In the genomic region with DNA sequence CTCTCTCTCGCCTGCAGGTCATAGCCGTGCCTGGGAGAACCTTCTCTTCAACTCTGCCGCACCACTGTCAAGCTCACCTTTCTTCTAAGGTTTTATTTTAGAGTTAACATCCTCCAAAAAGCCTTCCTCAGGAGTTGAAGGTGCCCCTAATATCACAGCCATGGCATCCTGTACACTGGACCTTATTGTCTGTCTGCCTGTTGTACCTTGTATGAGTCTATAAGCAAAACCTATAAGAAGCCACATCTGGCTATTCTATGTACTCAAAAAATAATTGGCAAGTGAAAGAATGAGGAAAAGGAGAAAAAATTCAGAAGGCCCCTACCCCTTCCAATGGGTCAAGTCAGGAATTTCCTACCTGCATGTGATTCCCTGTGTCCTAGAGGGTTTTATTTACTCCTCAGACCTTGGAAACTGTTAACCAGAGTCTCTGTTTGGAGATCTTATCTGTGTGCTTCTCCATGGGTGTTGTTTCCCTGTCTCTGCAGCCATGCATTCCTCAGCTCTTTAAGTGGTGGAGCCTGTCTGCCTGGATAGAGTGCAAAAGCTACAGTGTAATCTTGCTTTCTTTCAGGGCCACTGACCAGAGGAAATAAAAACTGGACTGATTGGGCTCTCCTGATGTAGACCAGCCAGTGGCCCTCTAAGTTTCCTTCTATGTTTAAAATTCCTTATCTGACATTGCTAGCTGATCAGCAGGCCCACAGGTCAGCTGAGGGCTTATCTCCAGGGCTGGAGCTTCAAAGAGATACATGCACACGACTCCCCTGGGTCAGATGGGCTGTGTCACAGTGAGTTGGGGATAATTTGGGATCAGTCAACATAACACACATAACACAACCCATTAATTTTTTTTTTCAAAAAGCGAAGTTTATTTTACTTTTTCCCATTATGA, we compare ENCODE assay signal across 12 cellular contexts. TPM values are rescaled to one million over a fixed set of nuclear protein-coding genes. Genes with fewer than 3 reads are reported as not detected.
DNase-seq lines count a peak whose midpoint lies in the region; ATAC-seq and TF ChIP-seq lines count a peak whose summit lies in the region.
"Had no signal": no experiment of that assay in that cellular context is flagged by ENCODE, and none has a peak within 500 bp of the region (broad histone marks: within the 10 kb centered on the region; RNA-seq: fewer than 3 reads in every experiment).

No MANE protein-coding gene starts in this region.

- peak overlapping the region; percentile 64 for H4K8ac ChIP-seq in trophoblast cell (ENCODE audit: low read depth, low read length)

- POLR2A ChIA-PET in Panc1 (lab: Charles Lee), result interaction anchor here (0.6 kb wide), 3 partner anchors 127 to 1191 kb away, joined by 3 to 6 read pairs (median 3); no protein-coding TSS in a partner anchor

- in situ Hi-C loops in GM23248 (cut with MboI) (loop anchor here (10.0 kb wide), 1 partner anchor 285 kb away; no protein-coding TSS in a partner anchor), Panc1 (cut with HindIII; ENCODE audit: low pct_unique_long_range_greater_than_20kb, low sequenced_read_pairs) (no loop called here)

- H3K14ac ChIP-seq in trophoblast cell (ENCODE audit: low read length), result peak overlapping the region; percentile 15

- H4K20me1 ChIP-seq in GM23248 (ENCODE audit: insufficient read depth), result no peaks in the 10 kb centered on the region

- H3K36me3 ChIP-seq in GM23248 (ENCODE audit: low read depth), result no peaks in the 10 kb centered on the region
- H3K36me3 ChIP-seq in Panc1 (ENCODE audit: control insufficient read depth, insufficient read depth, low read length), result no peaks in the 10 kb centered on the region
- no peaks in the 10 kb centered on the region for H3K36me3 ChIP-seq in heart left ventricle
- H3K36me3 ChIP-seq in trophoblast cell (ENCODE audit: control insufficient read depth in 1 of 2, insufficient read depth in 2 of 2, low read length in 2 of 2), result no peaks in the 10 kb centered on the region
- H3K36me3 ChIP-seq in suprapubic skin, result no peaks in the 10 kb centered on the region

- H4K12ac ChIP-seq in trophoblast cell (ENCODE audit: low read depth, low read length), result no peak overlapping the region

- H2BK12ac ChIP-seq in trophoblast cell (ENCODE audit: low read length), result peak overlapping the region; percentile 77

- H2AFZ ChIP-seq in GM23248 (peak overlapping the region; percentile 1; the same call in 1 of the 2 replicates), trophoblast cell (ENCODE audit: insufficient read depth, low read length, poor library complexity) (no peak overlapping the region)

- H2BK120ac ChIP-seq in trophoblast cell (ENCODE audit: insufficient read depth, low read length, poor library complexity), result peak overlapping the region; percentile 46

- H3K9ac ChIP-seq in GM23248, result no peak overlapping the region
- H3K9ac ChIP-seq in trophoblast cell (ENCODE audit: low read length), result no peak overlapping the region

- peak overlapping the region; percentile 79 for H4K91ac ChIP-seq in trophoblast cell (ENCODE audit: low read depth, low read length)

- no peaks in the 10 kb centered on the region for H3K9me2 ChIP-seq in GM23248 (ENCODE audit: insufficient read depth)

- no peak overlapping the region for H3K23ac ChIP-seq in trophoblast cell (ENCODE audit: low read length)

- H3K79me2 ChIP-seq in GM23248 (ENCODE audit: insufficient read depth) (no peaks in the 10 kb centered on the region), trophoblast cell (ENCODE audit: control insufficient read depth, insufficient read depth, low read length, poor library complexity) (no peaks in the 10 kb centered on the region)

- no peak overlapping the region for H2AK5ac ChIP-seq in trophoblast cell (ENCODE audit: low read length)

- H3K9me3 ChIP-seq in GM23248 (ENCODE audit: low read depth) (no peaks in the 10 kb centered on the region), Panc1 (ENCODE audit: control insufficient read depth, insufficient read depth, low read depth, low read length) (no peaks in the 10 kb centered on the region), heart left ventricle (no peaks in the 10 kb centered on the region), trophoblast cell (ENCODE audit: insufficient read depth, low read depth, low read length) (no peaks in the 10 kb centered on the region), suprapubic skin (no peaks in the 10 kb centered on the region)

- TF ChIP-seq POLR2A in heart left ventricle (IDR thresholded peaks at IDR 0.05) (no peak), suprapubic skin (IDR thresholded peaks at IDR 0.05) (no peak)

- ATAC-seq in Panc1 (peak; percentile 93), heart left ventricle (peak; percentile 66 to 85 (median 76)), HG03139 (IDR thresholded peaks at IDR 0.05; ENCODE audit: unreplicated experiment) (no peak)

- H3K27ac ChIP-seq in GM23248 (no peak overlapping the region), Panc1 (ENCODE audit: low read length) (peak overlapping the region; percentile 87), heart left ventricle (peak overlapping the region in 6 of 12 donors; percentile 5 to 68 (median 23)), trophoblast cell (ENCODE audit: low read depth, low read length) (peak overlapping the region; percentile 96), suprapubic skin (no peak overlapping the region)

- no peak for TF ChIP-seq CTCF in Panc1 (IDR thresholded peaks at IDR 0.05)
- no peak for TF ChIP-seq CTCF in heart left ventricle (IDR thresholded peaks at IDR 0.05)
- no peak for TF ChIP-seq CTCF in suprapubic skin (IDR thresholded peaks at IDR 0.05)

- no peak for TF ChIP-seq EP300 in suprapubic skin (IDR thresholded peaks at IDR 0.05)

- CTCF ChIA-PET in Panc1 (lab: Charles Lee), result interaction anchor here (0.6 kb wide), 1 partner anchor 33 kb away, joined by 3 read pairs; no protein-coding TSS in a partner anchor

- H3K4me3 ChIP-seq in GM23248, result no peak overlapping the region
- no peak overlapping the region for H3K4me3 ChIP-seq in Panc1 (ENCODE audit: low read depth in 2 of 2, low read length in 2 of 2)
- peak overlapping the region in 1 of 12 donors; percentile 2 for H3K4me3 ChIP-seq in heart left ventricle
- H3K4me3 ChIP-seq in trophoblast cell (ENCODE audit: low read depth, low read length), result no peak overlapping the region
- H3K4me3 ChIP-seq in suprapubic skin, result no peak overlapping the region

- no peak overlapping the region for H3K4me2 ChIP-seq in GM23248 (ENCODE audit: unreplicated experiment)
- peak overlapping the region; percentile 52 for H3K4me2 ChIP-seq in trophoblast cell (ENCODE audit: low read length)

- no peaks in the 10 kb centered on the region for H3K4me1 ChIP-seq in GM23248 (ENCODE audit: insufficient read depth)
- H3K4me1 ChIP-seq in Panc1 (ENCODE audit: control insufficient read depth, insufficient read depth, low read length), result peaks cover 25% of the 10 kb centered on the region
- peaks cover 0 to 23% (median 9%) of the 10 kb centered on the region in 12 donors for H3K4me1 ChIP-seq in heart left ventricle
- peaks cover 7 to 12% of the 10 kb centered on the region in 2 experiments for H3K4me1 ChIP-seq in trophoblast cell (ENCODE audit: control insufficient read depth in 1 of 2, insufficient read depth in 2 of 2, low read length in 2 of 2)
- peaks cover 3% of the 10 kb centered on the region for H3K4me1 ChIP-seq in suprapubic skin

- WGBS in GM23248 (ENCODE audit: low coverage in 1 of 2, low lambda C conversion rate in 2 of 2, missing lambda C conversion rate in 2 of 2), 2 experiments, result 42 to 45% methylated on average over 5 of the region's 5 CpGs
- 55 to 67% (median 66%) methylated on average over 5 of the region's 5 CpGs for WGBS in heart left ventricle, 4 donors
- 100% methylated on average over 1 of the region's 5 CpGs for WGBS in trophoblast cell (ENCODE audit: extremely low coverage, insufficient coverage, insufficient read length)
- WGBS in suprapubic skin, result 68% methylated on average over 5 of the region's 5 CpGs

- intact Hi-C loops in Panc1 (cut with micrococcal nuclease; ENCODE audit: unreplicated experiment) (loop anchor here (5.0 kb wide), 1 partner anchor 292 kb away; no protein-coding TSS in a partner anchor), heart left ventricle (cut with DNase I) (loop anchor here in 2 of 10 donors (5.0 to 10.0 kb wide), 2 partner anchors 43 to 85 kb away; partner anchors contain the start of gene FZD4 (in 1 of the 2))

- DNase-seq in GM23248, result peak; percentile 24
- no peak for DNase-seq in Panc1 (ENCODE audit: low read depth, low spot score)
- DNase-seq in heart left ventricle, result peak in 2 of 5 donors; percentile 20 to 40
- DNase-seq in trophoblast cell, result peak; percentile 92 to 98
- DNase-seq in NOMO-1 (lab: John Stamatoyannopoulos, UW; ENCODE audit: unreplicated experiment in 2 of 2), result no peak
- no peak for DNase-seq in suprapubic skin (ENCODE audit: low spot score in 2 of 2)
- DNase-seq in GOT3 (lab: John Stamatoyannopoulos, UW), result no peak
- DNase-seq: activated CD8-positive, alpha-beta memory T cell treated with anti-CD3 and anti-CD28 coated beads, Interleukin-2, amount 50 U/mL, for 4 hours; DMS 273 treated with DMSO at 0.1 percent for 48 hours; hippocampal formation; NCI-H2029 had no signal

- H3K27me3 ChIP-seq in GM23248 (replicated peaks; ENCODE audit: insufficient read depth) (no peaks in the 10 kb centered on the region), Panc1 (ENCODE audit: control insufficient read depth, insufficient read depth, low read length) (no peaks in the 10 kb centered on the region), heart left ventricle (no peaks in the 10 kb centered on the region), trophoblast cell (ENCODE audit: insufficient read depth, low read length) (no peaks in the 10 kb centered on the region), suprapubic skin (no peaks in the 10 kb centered on the region)

- no TSS peak for BruUV-seq in Panc1 (replicated peaks; lab: Mats Ljungman, UMichigan)

- H3F3A ChIP-seq in GM23248 (ENCODE audit: insufficient read depth), result no peaks in the 10 kb centered on the region

- peak overlapping the region; percentile 62 for H3K18ac ChIP-seq in trophoblast cell (ENCODE audit: low read length)

- peaks cover 9% of the 10 kb centered on the region for H3K79me1 ChIP-seq in trophoblast cell (ENCODE audit: low read length)

- peak overlapping the region; percentile 93 for H2BK5ac ChIP-seq in trophoblast cell (ENCODE audit: low read depth, low read length, poor library complexity)

- no peak overlapping the region for H3K4ac ChIP-seq in trophoblast cell (ENCODE audit: low read depth, low read length)

RNA-seq across cellular contexts. Expression of gene TMEM135, which starts 37.6 kb away (rescaled TPM):
- 8.0 and 11.0 TPM in 2 replicates for total RNA-seq in GM23248 (2014; rRNA removed; shearing (Covaris generic))
- polyA plus RNA-seq in GM23248 (2016; fragmentation: Nextera tagmentation; extraction: Ambion mirVana), result 11.9 and 12.5 TPM in 2 replicates
- 65.5 TPM for total RNA-seq in Panc1 (2021; ENCODE audit: unreplicated experiment)
- 25.1 TPM for polyA plus RNA-seq in Panc1 (2012; ENCODE audit: insufficient read length)
- 10 to 100 TPM; 11.6 to 22.7 (median 15.0) TPM for total RNA-seq in heart left ventricle
- polyA plus RNA-seq in heart left ventricle, result 1 to 10 TPM; 3.9 to 6.0 TPM
- polyA plus RNA-seq in trophoblast cell (2013), result 16.4 and 19.8 TPM in 2 replicates
- total RNA-seq in suprapubic skin, result 10 to 100 TPM in 2 of 4 donors, 1 to 10 TPM in 2; 5.8 to 22.3 (median 11.0) TPM

RNA-seq across cellular contexts. Expression of gene FZD4, which starts 44.9 kb away (rescaled TPM):
- total RNA-seq in GM23248 (2014; rRNA removed; shearing (Covaris generic)), result 19.1 and 21.3 TPM in 2 replicates
- 7.8 and 8.3 TPM in 2 replicates for polyA plus RNA-seq in GM23248 (2016; fragmentation: Nextera tagmentation; extraction: Ambion mirVana)
- total RNA-seq in Panc1 (2021; ENCODE audit: unreplicated experiment), result 11.1 TPM
- polyA plus RNA-seq in Panc1 (2012; ENCODE audit: insufficient read length), result 4.7 TPM
- 10 to 100 TPM; 16.7 to 39.6 (median 22.1) TPM for total RNA-seq in heart left ventricle
- polyA plus RNA-seq in heart left ventricle, result 10 to 100 TPM; 11.6 to 16.5 TPM
- polyA plus RNA-seq in trophoblast cell (2013), result 2.8 and 3.0 TPM in 2 replicates
- 10 to 100 TPM in 3 of 4 donors, 1 to 10 TPM in 1; 9.1 to 25.2 (median 15.5) TPM for total RNA-seq in suprapubic skin

Comparison
In these comparisons a context has a peak if more than half of its experiments do, and no peak if none do; other contexts are left out.
1. DNase-seq: peak in GM23248 (single experiment) and trophoblast cell (2 of 2); none in Panc1 (single experiment), NOMO-1 (0 of 2), suprapubic skin (0 of 2) and GOT3 (single experiment).
2. H3K27ac ChIP-seq: peak in Panc1 (single experiment) and trophoblast cell (single experiment); none in GM23248 (single experiment) and suprapubic skin (single experiment).